Comparison of ENCODE assay signal across 36 cellular contexts in genomic region chr9:94232428-94232827, GRCh38.
"Had no signal": no experiment of that assay in that cellular context is flagged by ENCODE, and none has a peak within 500 bp of the region (broad histone marks: within the 10 kb centered on the region; RNA-seq: fewer than 3 reads in every experiment).

No MANE protein-coding gene starts in this region.

- H3K4me3 Mint-ChIP-seq: activated B cell treated with CpG ODN at 0.5 μM for 24 hours; activated CD4-positive, alpha-beta memory T cell treated with anti-CD3 and anti-CD28 coated beads for 36 hours; activated CD4-positive, alpha-beta T cell treated with anti-CD3 and anti-CD28 coated beads, Interleukin-2, amount 10 ng/mL, durations not matched to agents 24 days and 14 days; activated CD8-positive, alpha-beta T cell treated with anti-CD3 and anti-CD28 coated beads for 36 hours; activated naive CD4-positive, alpha-beta T cell treated with anti-CD3 and anti-CD28 coated beads for 36 hours; activated naive CD8-positive, alpha-beta T cell treated with anti-CD3 and anti-CD28 coated beads for 36 hours; activated T-cell treated with anti-CD3 and anti-CD28 coated beads, Interleukin-2, amount 50 U/mL, for 4 hours; activated T-cell treated with anti-CD3 and anti-CD28 coated beads, Interleukin-2, amount 50 U/mL, for 72 hours; activated T-helper 1 cell treated with anti-CD3 and anti-CD28 coated beads, Interleukin-12 subunit alpha, Interleukin-12 subunit beta, Interleukin-2, Interleukin-4 antibody, amounts not matched to agents 30 ng/mL and 10 ng/mL and 1 ng/mL, durations not matched to agents 14 hours and 24 hours and 36 hours; activated T-helper 17 cell treated with anti-CD3 and anti-CD28 coated beads, Interleukin-2, amount 50 U/mL, for 72 hours; T-helper 1 cell treated with Interleukin-12 subunit alpha and Interleukin-12 subunit beta and Interleukin-4 antibody, amounts not matched to agents 30 μg/mL and 1 μg/mL, for 36 hours; T-helper 2 cell treated with Interferon-gamma antibody and Interleukin-4, amounts not matched to agents 5 μg/mL and 100 μg/mL, for 36 hours had no signal

- DNase-seq: activated B cell treated with CpG ODN at 0.5 μM for 24 hours; activated CD4-positive, alpha-beta memory T cell treated with anti-CD3 and anti-CD28 coated beads for 36 hours; activated CD4-positive, alpha-beta T cell treated with anti-CD3 and anti-CD28 coated beads for 4 hours; activated CD4-positive, alpha-beta T cell treated with anti-CD3 and anti-CD28 coated beads, Interleukin-2, amount 10 ng/mL, durations not matched to agents 24 days and 14 days; activated CD4-positive, alpha-beta T cell treated with anti-CD3 and anti-CD28 coated beads, Interleukin-2, amount 50 U/mL, for 1 hour; activated CD4-positive, alpha-beta T cell treated with anti-CD3 and anti-CD28 coated beads, Interleukin-2, amount 50 U/mL, for 4 hours; activated CD4-positive, CD25-positive, alpha-beta regulatory T cell treated with anti-CD3 and anti-CD28 coated beads, Interleukin-2, amount 50 U/mL, for 72 hours; activated CD8-positive, alpha-beta memory T cell treated with anti-CD3 and anti-CD28 coated beads, Interleukin-2, amount 50 U/mL, for 4 hours; activated CD8-positive, alpha-beta T cell treated with anti-CD3 and anti-CD28 coated beads for 36 hours; activated effector memory CD4-positive, alpha-beta T cell treated with anti-CD3 and anti-CD28 coated beads, Interleukin-2, amount 50 U/mL, for 16 hours; activated gamma-delta T cell treated with Interleukin-2 at 50 U/mL for 16 hours; activated naive CD4-positive, alpha-beta T cell; activated naive CD4-positive, alpha-beta T cell treated with anti-CD3 and anti-CD28 coated beads for 36 hours; activated naive CD4-positive, alpha-beta T cell treated with anti-CD3 and anti-CD28 coated beads, Interleukin-2, amount 50 U/mL, for 16 hours; activated naive CD8-positive, alpha-beta T cell treated with anti-CD3 and anti-CD28 coated beads for 36 hours; activated T-cell treated with anti-CD3 and anti-CD28 coated beads for 4 hours; activated T-cell treated with anti-CD3 and anti-CD28 coated beads, Interleukin-2, amount 50 U/mL, for 1 hour; activated T-cell treated with anti-CD3 and anti-CD28 coated beads, Interleukin-2, amount 50 U/mL, for 4 hours; activated T-cell treated with anti-CD3 and anti-CD28 coated beads, Interleukin-2, amount 50 U/mL, for 72 hours; adrenal gland; amniotic stem cell; aorta; body of pancreas; brain microvascular endothelial cell; central memory CD4-positive, alpha-beta T cell; T-helper 2 cell; T-helper 9 cell had no signal

- H3K27ac ChIP-seq: adrenal gland, body of pancreas, brain microvascular endothelial cell, breast epithelium, VCaP had no signal

- FAIRE-seq: astrocyte, TTC549 had no signal

- H3K36me3 Mint-ChIP-seq: activated CD4-positive, alpha-beta memory T cell treated with anti-CD3 and anti-CD28 coated beads for 36 hours; activated naive CD8-positive, alpha-beta T cell treated with anti-CD3 and anti-CD28 coated beads for 36 hours had no signal

- H3K9me3 Mint-ChIP-seq: activated CD4-positive, alpha-beta memory T cell treated with anti-CD3 and anti-CD28 coated beads for 36 hours; activated CD4-positive, alpha-beta T cell treated with anti-CD3 and anti-CD28 coated beads, Interleukin-2, amount 10 ng/mL, durations not matched to agents 24 days and 14 days; activated T-helper 1 cell treated with anti-CD3 and anti-CD28 coated beads, Interleukin-12 subunit alpha, Interleukin-12 subunit beta, Interleukin-2, Interleukin-4 antibody, amounts not matched to agents 30 ng/mL and 10 ng/mL and 1 ng/mL, durations not matched to agents 14 hours and 24 hours and 36 hours; activated T-helper 17 cell treated with anti-CD3 and anti-CD28 coated beads, Interleukin-2, amount 50 U/mL, for 72 hours; T-helper 2 cell treated with Interferon-gamma antibody and Interleukin-4, amounts not matched to agents 5 μg/mL and 100 μg/mL, for 36 hours had no signal

- H3K27ac Mint-ChIP-seq: activated B cell treated with CpG ODN at 0.5 μM for 24 hours; activated CD4-positive, alpha-beta memory T cell treated with anti-CD3 and anti-CD28 coated beads for 36 hours; activated CD4-positive, alpha-beta T cell treated with anti-CD3 and anti-CD28 coated beads, Interleukin-2, amount 10 ng/mL, durations not matched to agents 24 days and 14 days; activated CD8-positive, alpha-beta T cell treated with anti-CD3 and anti-CD28 coated beads for 36 hours; activated naive CD4-positive, alpha-beta T cell treated with anti-CD3 and anti-CD28 coated beads for 36 hours; activated naive CD4-positive, alpha-beta T cell treated with anti-CD3 and anti-CD28 coated beads, Interleukin-2, amount 50 U/mL, for 72 hours; activated naive CD8-positive, alpha-beta T cell treated with anti-CD3 and anti-CD28 coated beads for 36 hours; activated T-cell treated with anti-CD3 and anti-CD28 coated beads, Interleukin-2, amount 50 U/mL, for 72 hours; activated T-helper 1 cell treated with anti-CD3 and anti-CD28 coated beads, Interleukin-12 subunit alpha, Interleukin-12 subunit beta, Interleukin-2, Interleukin-4 antibody, amounts not matched to agents 30 ng/mL and 10 ng/mL and 1 ng/mL, durations not matched to agents 14 hours and 24 hours and 36 hours; activated T-helper 17 cell treated with anti-CD3 and anti-CD28 coated beads, Interleukin-2, amount 50 U/mL, for 72 hours; T-helper 1 cell treated with Interleukin-12 subunit alpha and Interleukin-12 subunit beta and Interleukin-4 antibody, amounts not matched to agents 30 μg/mL and 1 μg/mL, for 36 hours; T-helper 2 cell treated with Interferon-gamma antibody and Interleukin-4, amounts not matched to agents 5 μg/mL and 100 μg/mL, for 36 hours had no signal

- H3K36me3 ChIP-seq: adrenal gland, brain microvascular endothelial cell, breast epithelium had no signal

- H3K9me3 ChIP-seq: adrenal gland, body of pancreas had no signal

- H3K4me1 ChIP-seq: adrenal gland, body of pancreas, breast epithelium had no signal

- H3K4me1 Mint-ChIP-seq: activated B cell treated with CpG ODN at 0.5 μM for 24 hours; activated CD4-positive, alpha-beta T cell treated with anti-CD3 and anti-CD28 coated beads, Interleukin-2, amount 10 ng/mL, durations not matched to agents 24 days and 14 days; activated naive CD8-positive, alpha-beta T cell treated with anti-CD3 and anti-CD28 coated beads for 36 hours; activated T-helper 17 cell treated with anti-CD3 and anti-CD28 coated beads, Interleukin-2, amount 50 U/mL, for 72 hours had no signal

- H3K4me3 ChIP-seq: adrenal gland, body of pancreas, breast epithelium had no signal

- ATAC-seq: activated CD8-positive, alpha-beta T cell treated with anti-CD3 and anti-CD28 coated beads for 36 hours; activated naive CD4-positive, alpha-beta T cell treated with anti-CD3 and anti-CD28 coated beads, Interleukin-2, amount 50 U/mL, for 72 hours; activated T-cell treated with anti-CD3 and anti-CD28 coated beads, Interleukin-2, amount 50 U/mL, for 4 hours; activated T-cell treated with anti-CD3 and anti-CD28 coated beads, Interleukin-2, amount 50 U/mL, for 72 hours; activated T-helper 17 cell treated with anti-CD3 and anti-CD28 coated beads, Interleukin-2, amount 50 U/mL, for 72 hours; body of pancreas had no signal

- H3K27me3 ChIP-seq: adrenal gland, body of pancreas, brain microvascular endothelial cell, breast epithelium had no signal
